Comparison of ENCODE assay signal across 8 cellular contexts in genomic region chr20:62707981-62708521, GRCh38.
DNase-seq lines count a peak whose midpoint lies in the region; ATAC-seq, FAIRE-seq and TF ChIP-seq lines count a peak whose summit lies in the region.

No MANE protein-coding gene starts in this region.

- TF ChIP-seq CTCF in D721Med (IDR thresholded peaks at IDR 0.05; ENCODE audit: insufficient read depth, missing control alignments) (no peak), KMS-11 (conservative IDR thresholded peaks at IDR 0.05; ENCODE audit: low read depth, low read length) (peak; percentile 38; the same call in 1 of the 2 replicates), coronary artery (IDR thresholded peaks at IDR 0.05) (no peak)

- no peak overlapping the region for H3K4me2 ChIP-seq in KMS-11

- no peak for ATAC-seq in HG02852 (IDR thresholded peaks at IDR 0.05; ENCODE audit: unreplicated experiment)

- H3K9ac ChIP-seq in KMS-11 (no peak overlapping the region), muscle layer of colon (ENCODE audit: low read length) (no peak overlapping the region)

- H3K27me3 ChIP-seq in KMS-11 (ENCODE audit: insufficient read depth, low read depth) (peaks cover 95% of the 10 kb centered on the region), muscle layer of colon (ENCODE audit: control insufficient read depth in 1 of 2, insufficient read depth in 2 of 2, low read length in 2 of 2) (peaks cover 8 to 31% of the 10 kb centered on the region in 2 donors)

- H3K36me3 ChIP-seq in KMS-11 (ENCODE audit: insufficient read depth) (no peaks in the 10 kb centered on the region), muscle layer of colon (ENCODE audit: insufficient read depth, low read length) (no peaks in the 10 kb centered on the region)

- H3K27ac ChIP-seq in KMS-11 (no peak overlapping the region), muscle layer of colon (ENCODE audit: low read depth, low read length) (peak overlapping the region; percentile 40), coronary artery (no peak overlapping the region)

- no peaks in the 10 kb centered on the region for H3K4me1 ChIP-seq in KMS-11 (ENCODE audit: low read depth, poor library complexity, severe bottlenecking)
- peaks cover 52% of the 10 kb centered on the region for H3K4me1 ChIP-seq in muscle layer of colon (ENCODE audit: insufficient read depth, low read length)

- H3K79me2 ChIP-seq in KMS-11 (ENCODE audit: insufficient read depth, low read depth) = no peaks in the 10 kb centered on the region

- no peaks in the 10 kb centered on the region for H3K9me3 ChIP-seq in muscle layer of colon (ENCODE audit: low read length)

- no peak overlapping the region for H2AFZ ChIP-seq in KMS-11 (ENCODE audit: low read depth)

- H3K4me3 ChIP-seq in KMS-11 (IDR thresholded peaks at IDR 0.05; ENCODE audit: insufficient read depth, low read depth, low read length) (no peak overlapping the region), muscle layer of colon (ENCODE audit: low read depth in 1 of 2, low read length in 2 of 2) (peak overlapping the region in 1 of 2 donors; percentile 43), coronary artery (no peak overlapping the region)

- H4K20me1 ChIP-seq in KMS-11 (ENCODE audit: insufficient read depth) = no peaks in the 10 kb centered on the region

- DNase-seq in D721Med (ENCODE audit: insufficient read length, low spot score) (peak; percentile 78), coronary artery (ENCODE audit: low spot score) (no peak), AG08395 (ENCODE audit: low spot score) (no peak), hepatic stellate cell (ENCODE audit: low spot score) (no peak)
- DNase-seq in activated T-cell treated with anti-CD3 and anti-CD28 coated beads, Interleukin-2, amount 50 U/mL, for 48 hours = peak; percentile 39 to 50

- no peak for FAIRE-seq in D721Med (lab: Jason Lieb, UNC)

Comparison
In these comparisons a context has a peak if more than half of its experiments do, and no peak if none do; other contexts are left out.
1. DNase-seq: peak in D721Med (single experiment) and activated T-cell treated with anti-CD3 and anti-CD28 coated beads, Interleukin-2, amount 50 U/mL, for 48 hours (2 of 2); none in coronary artery (single experiment), AG08395 (single experiment) and hepatic stellate cell (single experiment).